ENCODE assay signal across 11 cellular contexts in genomic region chr5:126015244-126016054, GRCh38.
A peak's percentile ranks its signal among the peaks of the same experiment; 100 is the strongest.
DNase-seq lines count a peak whose midpoint lies in the region; ATAC-seq and TF ChIP-seq lines count a peak whose summit lies in the region.
"Had no signal": no experiment of that assay in that cellular context is flagged by ENCODE, and none has a peak within 500 bp of the region (broad histone marks: within the 10 kb centered on the region; RNA-seq: fewer than 3 reads in every experiment).

No MANE protein-coding gene starts in this region.

- H3K36me3 Mint-ChIP-seq in GM23338 (ENCODE audit: low read depth): peaks cover 6% of the 10 kb centered on the region
- no peaks in the 10 kb centered on the region for H3K36me3 Mint-ChIP-seq in neural progenitor cell
- H3K36me3 Mint-ChIP-seq: activated naive CD8-positive, alpha-beta T cell had no signal

- H3K4me3 ChIP-seq in GM23338 (no peak overlapping the region), epithelial cell of proximal tubule (ENCODE audit: low read depth, low read length) (no peak overlapping the region), neural progenitor cell (no peak overlapping the region)
- H3K4me3 ChIP-seq: ovary had no signal

- H3K79me2 ChIP-seq in GM23338 (replicated peaks; ENCODE audit: insufficient read depth): no peaks in the 10 kb centered on the region
- no peaks in the 10 kb centered on the region for H3K79me2 ChIP-seq in neural progenitor cell (ENCODE audit: low read depth)

- no peaks in the 10 kb centered on the region for H4K20me1 ChIP-seq in GM23338 (replicated peaks; ENCODE audit: insufficient read depth)
- H4K20me1 ChIP-seq in neural progenitor cell (ENCODE audit: low read depth): no peaks in the 10 kb centered on the region

- H3K9me3 ChIP-seq in neural progenitor cell (ENCODE audit: low read depth): no peaks in the 10 kb centered on the region
- H3K9me3 ChIP-seq: ovary had no signal

- H3K4me1 ChIP-seq in GM23338 (ENCODE audit: insufficient read depth) (peaks cover 49% of the 10 kb centered on the region), neural progenitor cell (peaks cover 26% of the 10 kb centered on the region)

- H3K4me2 ChIP-seq in GM23338 (no peak overlapping the region), neural progenitor cell (peak overlapping the region; percentile 25)

- H3K27ac Mint-ChIP-seq in GM23338 (peak overlapping the region; percentile 14; the same call in 1 of the 2 replicates), neural progenitor cell (peak overlapping the region; percentile 9)
- H3K27ac Mint-ChIP-seq: activated naive CD8-positive, alpha-beta T cell had no signal

- H3F3A ChIP-seq in GM23338 (replicated peaks; ENCODE audit: low read depth) (no peaks in the 10 kb centered on the region), neural progenitor cell (ENCODE audit: low read depth) (no peaks in the 10 kb centered on the region)

- H2AFZ ChIP-seq in GM23338 (peak overlapping the region; percentile 39), neural progenitor cell (replicated peaks) (peak overlapping the region; percentile 7)

- no peak for ATAC-seq in GM23338
- ATAC-seq in HG03095 (IDR thresholded peaks at IDR 0.05; ENCODE audit: unreplicated experiment): no peak
- ATAC-seq in HG02610 (IDR thresholded peaks at IDR 0.05; ENCODE audit: unreplicated experiment): no peak

- H3K9ac ChIP-seq in neural progenitor cell: no peak overlapping the region

- H3K36me3 ChIP-seq in GM23338 (ENCODE audit: insufficient read depth): no peaks in the 10 kb centered on the region
- H3K36me3 ChIP-seq in neural progenitor cell: no peaks in the 10 kb centered on the region
- H3K36me3 ChIP-seq: ovary had no signal

- DNase-seq in GM23338 (ENCODE audit: low spot score) (no peak), NCI-H446 (lab: John Stamatoyannopoulos, UW) (peak; percentile 25 to 49), epithelial cell of proximal tubule (ENCODE audit: low read depth) (peak; percentile 38), neural progenitor cell (ENCODE audit: low spot score) (no peak), NCI-H774 (lab: John Stamatoyannopoulos, UW) (no peak)
- no peak for DNase-seq in activated naive CD4-positive, alpha-beta T cell treated with Interleukin-2 at 50 U/mL for 16 hours
- DNase-seq: glutamatergic neuron had no signal

- H3K27me3 Mint-ChIP-seq in GM23338 (ENCODE audit: insufficient read depth, low read depth, poor library complexity) (peaks cover 2% of the 10 kb centered on the region), neural progenitor cell (ENCODE audit: insufficient read depth, low read depth) (no peaks in the 10 kb centered on the region)
- H3K27me3 Mint-ChIP-seq: activated naive CD8-positive, alpha-beta T cell had no signal

- 0 out of 3 replicates have a peak, but pooled peaks cover 4% of the 10 kb centered on the region for H3K9me3 Mint-ChIP-seq in GM23338
- H3K9me3 Mint-ChIP-seq in neural progenitor cell: no peaks in the 10 kb centered on the region

- H3K4me1 Mint-ChIP-seq in GM23338 (peaks cover 46% of the 10 kb centered on the region), neural progenitor cell (peaks cover 22% of the 10 kb centered on the region)

- H3K9me2 ChIP-seq in GM23338 (ENCODE audit: insufficient read depth): no peaks in the 10 kb centered on the region

- no peak for TF ChIP-seq CTCF in GM23338 (conservative IDR thresholded peaks at IDR 0.05; ENCODE audit: low read depth in 2 of 2)
- no peak for TF ChIP-seq CTCF in epithelial cell of proximal tubule (conservative IDR thresholded peaks at IDR 0.05; ENCODE audit: low read depth, low read length)
- TF ChIP-seq CTCF in neural progenitor cell (IDR thresholded peaks at IDR 0.05): no peak

- H3K27me3 ChIP-seq in GM23338 (ENCODE audit: insufficient read depth) (no peaks in the 10 kb centered on the region), neural progenitor cell (no peaks in the 10 kb centered on the region)
- H3K27me3 ChIP-seq: ovary had no signal

- no peak overlapping the region for H3K27ac ChIP-seq in GM23338 (ENCODE audit: low read depth)
- H3K27ac ChIP-seq in neural progenitor cell: no peak overlapping the region
- H3K27ac ChIP-seq: ovary had no signal

- H3K4me3 Mint-ChIP-seq in GM23338 (no peak overlapping the region), neural progenitor cell (no peak overlapping the region)
- H3K4me3 Mint-ChIP-seq: activated naive CD8-positive, alpha-beta T cell had no signal

TF ChIP-seq in GM23338, 12 proteins besides CTCF, POLR2A, EP300 and RAD21:
- no peak for TF ChIP-seq EZH2phosphoT487 (IDR thresholded peaks at IDR 0.05; ENCODE audit: unreplicated experiment)
- TF ChIP-seq JUNB (IDR thresholded peaks at IDR 0.05; ENCODE audit: unreplicated experiment): no peak
- no peak for TF ChIP-seq STAT1 (IDR thresholded peaks at IDR 0.05; ENCODE audit: unreplicated experiment)
- no peak for TF ChIP-seq POLR2AphosphoS5 (IDR thresholded peaks at IDR 0.05; ENCODE audit: low read depth)
- TF ChIP-seq ZNF114 (CRISPR knock-in tag; IDR thresholded peaks at IDR 0.05): no peak
- TF ChIP-seq, protein P1, sequence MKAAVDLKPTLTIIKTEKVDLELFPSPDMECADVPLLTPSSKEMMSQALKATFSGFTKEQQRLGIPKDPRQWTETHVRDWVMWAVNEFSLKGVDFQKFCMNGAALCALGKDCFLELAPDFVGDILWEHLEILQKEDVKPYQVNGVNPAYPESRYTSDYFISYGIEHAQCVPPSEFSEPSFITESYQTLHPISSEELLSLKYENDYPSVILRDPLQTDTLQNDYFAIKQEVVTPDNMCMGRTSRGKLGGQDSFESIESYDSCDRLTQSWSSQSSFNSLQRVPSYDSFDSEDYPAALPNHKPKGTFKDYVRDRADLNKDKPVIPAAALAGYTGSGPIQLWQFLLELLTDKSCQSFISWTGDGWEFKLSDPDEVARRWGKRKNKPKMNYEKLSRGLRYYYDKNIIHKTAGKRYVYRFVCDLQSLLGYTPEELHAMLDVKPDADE (IDR thresholded peaks at IDR 0.05): no peak

Comparison
In these comparisons a context has a peak if more than half of its experiments do, and no peak if none do; other contexts are left out.
1. DNase-seq: peak in NCI-H446 (2 of 2) and epithelial cell of proximal tubule (single experiment); none in GM23338 (single experiment), neural progenitor cell (single experiment), activated naive CD4-positive, alpha-beta T cell treated with Interleukin-2 at 50 U/mL for 16 hours (single experiment) and NCI-H774 (single experiment).